ENCODE assay signal across 9 cellular contexts in the genomic region with DNA sequence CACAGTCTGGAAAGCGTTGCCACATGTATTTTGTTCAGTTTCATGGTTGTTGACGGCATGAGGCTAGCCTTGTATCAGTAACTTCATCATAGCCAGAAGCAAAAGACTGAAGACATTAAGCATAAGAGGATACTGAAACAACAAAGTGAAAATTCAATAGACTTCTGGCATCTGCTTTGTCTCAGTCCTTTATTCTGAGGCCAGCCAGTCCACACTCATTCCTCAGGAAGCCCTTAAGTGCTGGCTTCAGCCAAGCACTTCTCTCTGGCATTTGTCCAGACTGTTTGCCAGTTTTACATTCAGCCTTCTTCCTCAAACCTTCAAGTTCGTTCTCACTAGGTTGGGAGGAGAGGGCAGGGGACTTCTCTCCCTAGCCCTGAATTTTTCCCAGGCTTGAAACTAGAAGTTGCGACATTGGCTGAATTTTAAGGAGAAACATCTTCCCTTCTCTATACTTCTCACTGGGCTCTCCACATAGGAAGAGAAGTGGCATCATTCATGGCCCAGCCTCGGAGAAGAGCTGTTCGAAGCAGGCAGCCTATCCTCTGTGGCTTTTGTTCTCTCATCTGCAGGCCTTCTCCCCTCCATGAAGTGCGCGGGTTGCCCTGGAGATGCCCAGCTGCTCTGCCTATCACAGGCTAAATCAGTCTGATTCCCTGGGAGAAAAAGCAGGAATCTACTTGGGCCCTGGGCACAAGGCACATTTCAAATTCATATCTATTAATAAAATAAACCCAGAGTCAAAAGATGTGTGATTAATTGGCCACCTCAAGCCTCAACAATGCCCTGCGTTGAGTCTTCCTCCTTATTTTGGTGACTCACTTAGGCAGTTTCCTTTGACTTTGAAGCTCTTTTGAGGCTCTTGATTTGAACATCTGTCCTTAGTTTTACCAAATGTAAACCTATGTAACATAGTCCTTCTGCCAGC.
A peak's percentile ranks its signal among the peaks of the same experiment; 100 is the strongest.
DNase-seq lines count a peak whose midpoint lies in the region; ATAC-seq and TF ChIP-seq lines count a peak whose summit lies in the region.
"Had no signal": no experiment of that assay in that cellular context is flagged by ENCODE, and none has a peak within 500 bp of the region (broad histone marks: within the 10 kb centered on the region; RNA-seq: fewer than 3 reads in every experiment).

No MANE protein-coding gene starts in this region.

- no peak overlapping the region for H3K4me3 Mint-ChIP-seq in T-helper 2 cell treated with Interferon-gamma antibody and Interleukin-4, amounts not matched to agents 5 μg/mL and 100 μg/mL, for 36 hours
- no peak overlapping the region for H3K4me3 Mint-ChIP-seq in endothelial cell (ENCODE audit: unreplicated experiment)

- no peaks in the 10 kb centered on the region for H3K36me3 Mint-ChIP-seq in T-helper 2 cell treated with Interferon-gamma antibody and Interleukin-4, amounts not matched to agents 5 μg/mL and 100 μg/mL, for 36 hours (ENCODE audit: low read depth)
- no peaks in the 10 kb centered on the region for H3K36me3 Mint-ChIP-seq in endothelial cell (ENCODE audit: low read depth, unreplicated experiment)

- H3K4me1 Mint-ChIP-seq in T-helper 2 cell treated with Interferon-gamma antibody and Interleukin-4, amounts not matched to agents 5 μg/mL and 100 μg/mL, for 36 hours (ENCODE audit: low read depth): no peaks in the 10 kb centered on the region
- no peaks in the 10 kb centered on the region for H3K4me1 Mint-ChIP-seq in endothelial cell (ENCODE audit: unreplicated experiment)

- no peak for TF ChIP-seq CTCF in endothelial cell (IDR thresholded peaks at IDR 0.05; ENCODE audit: unreplicated experiment)

- H3K27ac Mint-ChIP-seq in T-helper 2 cell treated with Interferon-gamma antibody and Interleukin-4, amounts not matched to agents 5 μg/mL and 100 μg/mL, for 36 hours: no peak overlapping the region
- no peak overlapping the region for H3K27ac Mint-ChIP-seq in endothelial cell (ENCODE audit: unreplicated experiment)

- H3K9me3 Mint-ChIP-seq in T-helper 2 cell treated with Interferon-gamma antibody and Interleukin-4, amounts not matched to agents 5 μg/mL and 100 μg/mL, for 36 hours: peaks cover 18% of the 10 kb centered on the region
- no peaks in the 10 kb centered on the region for H3K9me3 Mint-ChIP-seq in endothelial cell (ENCODE audit: unreplicated experiment)

- peak; percentile 4 for DNase-seq in H4 (ENCODE audit: low spot score)
- DNase-seq in NCI-H446 treated with DMSO at 0.1 percent for 48 hours (lab: John Stamatoyannopoulos, UW): peak; percentile 5
- DNase-seq in fibroblast of gingiva (ENCODE audit: low read depth): peak; percentile 79
- DNase-seq in renal cortical epithelial cell (ENCODE audit: low read depth): peak; percentile 79
- DNase-seq in T-helper 2 cell treated with Interferon-gamma antibody and Interleukin-4, amounts not matched to agents 5 μg/mL and 100 μg/mL, for 36 hours (ENCODE audit: low spot score): no peak
- DNase-seq in endothelial cell (ENCODE audit: low spot score): no peak
- DNase-seq: activated CD4-positive, alpha-beta T cell treated with anti-CD3 and anti-CD28 coated beads for 4 hours; posterior cingulate gyrus had no signal

- no peaks in the 10 kb centered on the region for H3K27me3 Mint-ChIP-seq in T-helper 2 cell treated with Interferon-gamma antibody and Interleukin-4, amounts not matched to agents 5 μg/mL and 100 μg/mL, for 36 hours (ENCODE audit: low read depth)
- no peaks in the 10 kb centered on the region for H3K27me3 Mint-ChIP-seq in endothelial cell (ENCODE audit: unreplicated experiment)

- no peak for ATAC-seq in HG03095 (IDR thresholded peaks at IDR 0.05; ENCODE audit: unreplicated experiment)

Comparison
In these comparisons a context has a peak if more than half of its experiments do, and no peak if none do; other contexts are left out.
1. DNase-seq: peak in H4 (single experiment), NCI-H446 treated with DMSO at 0.1 percent for 48 hours (single experiment), fibroblast of gingiva (single experiment) and renal cortical epithelial cell (single experiment); none in T-helper 2 cell treated with Interferon-gamma antibody and Interleukin-4, amounts not matched to agents 5 μg/mL and 100 μg/mL, for 36 hours (single experiment) and endothelial cell (single experiment).